ENCODE assay signal across 1 cellular context in the genomic region with DNA sequence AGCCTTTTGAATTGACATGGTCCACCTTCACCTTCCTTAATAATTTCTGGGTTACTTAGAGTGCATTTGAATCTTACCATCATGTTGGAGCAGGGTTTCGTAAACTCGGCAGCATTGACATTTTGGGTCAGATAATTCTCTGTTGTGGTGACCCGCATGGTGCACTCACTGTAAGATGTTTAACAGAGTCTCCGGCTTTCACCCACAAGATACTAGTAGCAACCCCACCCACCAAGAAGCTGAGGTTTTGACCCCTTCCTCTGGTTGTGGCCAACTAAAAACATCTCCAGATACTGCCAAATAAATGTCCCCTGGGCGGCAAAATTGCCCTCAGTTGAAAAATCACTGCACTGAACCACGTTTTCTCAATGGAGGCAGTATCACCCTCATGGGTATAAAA.
TF ChIP-seq lines count a peak whose summit lies in the region.

No MANE protein-coding gene starts in this region.

TF ChIP-seq in GM12878, 131 proteins besides CTCF, POLR2A, EP300 and RAD21 (continued from another document):
- TF ChIP-seq, protein P1, sequence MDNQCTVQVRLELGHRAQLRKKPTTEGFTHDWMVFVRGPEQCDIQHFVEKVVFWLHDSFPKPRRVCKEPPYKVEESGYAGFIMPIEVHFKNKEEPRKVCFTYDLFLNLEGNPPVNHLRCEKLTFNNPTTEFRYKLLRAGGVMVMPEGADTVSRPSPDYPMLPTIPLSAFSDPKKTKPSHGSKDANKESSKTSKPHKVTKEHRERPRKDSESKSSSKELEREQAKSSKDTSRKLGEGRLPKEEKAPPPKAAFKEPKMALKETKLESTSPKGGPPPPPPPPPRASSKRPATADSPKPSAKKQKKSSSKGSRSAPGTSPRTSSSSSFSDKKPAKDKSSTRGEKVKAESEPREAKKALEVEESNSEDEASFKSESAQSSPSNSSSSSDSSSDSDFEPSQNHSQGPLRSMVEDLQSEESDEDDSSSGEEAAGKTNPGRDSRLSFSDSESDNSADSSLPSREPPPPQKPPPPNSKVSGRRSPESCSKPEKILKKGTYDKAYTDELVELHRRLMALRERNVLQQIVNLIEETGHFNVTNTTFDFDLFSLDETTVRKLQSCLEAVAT (IDR thresholded peaks at IDR 0.05), result peak; percentile 45; the same call in 1 of the 2 replicates
- peak; percentile 84 for TF ChIP-seq RUNX3 (IDR thresholded peaks at IDR 0.05; ENCODE audit: low read length)
- TF ChIP-seq JUNB (IDR thresholded peaks at IDR 0.05), result peak; percentile 17; the same call in 1 of the 2 replicates
- peak in 1 of 2 experiments; percentile 15; a peak in 1 of 4 replicates for TF ChIP-seq BHLHE40 (IDR thresholded peaks at IDR 0.05; ENCODE audit: borderline replicate concordance in 1 of 2, low read depth in 2 of 2, low read length in 1 of 2)
- TF ChIP-seq, protein P2, sequence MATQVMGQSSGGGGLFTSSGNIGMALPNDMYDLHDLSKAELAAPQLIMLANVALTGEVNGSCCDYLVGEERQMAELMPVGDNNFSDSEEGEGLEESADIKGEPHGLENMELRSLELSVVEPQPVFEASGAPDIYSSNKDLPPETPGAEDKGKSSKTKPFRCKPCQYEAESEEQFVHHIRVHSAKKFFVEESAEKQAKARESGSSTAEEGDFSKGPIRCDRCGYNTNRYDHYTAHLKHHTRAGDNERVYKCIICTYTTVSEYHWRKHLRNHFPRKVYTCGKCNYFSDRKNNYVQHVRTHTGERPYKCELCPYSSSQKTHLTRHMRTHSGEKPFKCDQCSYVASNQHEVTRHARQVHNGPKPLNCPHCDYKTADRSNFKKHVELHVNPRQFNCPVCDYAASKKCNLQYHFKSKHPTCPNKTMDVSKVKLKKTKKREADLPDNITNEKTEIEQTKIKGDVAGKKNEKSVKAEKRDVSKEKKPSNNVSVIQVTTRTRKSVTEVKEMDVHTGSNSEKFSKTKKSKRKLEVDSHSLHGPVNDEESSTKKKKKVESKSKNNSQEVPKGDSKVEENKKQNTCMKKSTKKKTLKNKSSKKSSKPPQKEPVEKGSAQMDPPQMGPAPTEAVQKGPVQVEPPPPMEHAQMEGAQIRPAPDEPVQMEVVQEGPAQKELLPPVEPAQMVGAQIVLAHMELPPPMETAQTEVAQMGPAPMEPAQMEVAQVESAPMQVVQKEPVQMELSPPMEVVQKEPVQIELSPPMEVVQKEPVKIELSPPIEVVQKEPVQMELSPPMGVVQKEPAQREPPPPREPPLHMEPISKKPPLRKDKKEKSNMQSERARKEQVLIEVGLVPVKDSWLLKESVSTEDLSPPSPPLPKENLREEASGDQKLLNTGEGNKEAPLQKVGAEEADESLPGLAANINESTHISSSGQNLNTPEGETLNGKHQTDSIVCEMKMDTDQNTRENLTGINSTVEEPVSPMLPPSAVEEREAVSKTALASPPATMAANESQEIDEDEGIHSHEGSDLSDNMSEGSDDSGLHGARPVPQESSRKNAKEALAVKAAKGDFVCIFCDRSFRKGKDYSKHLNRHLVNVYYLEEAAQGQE (IDR thresholded peaks at IDR 0.05; ENCODE audit: low read depth, low read length), result no peak
- no peak for TF ChIP-seq SMC3 (IDR thresholded peaks at IDR 0.05; ENCODE audit: borderline replicate concordance, low read length)
- TF ChIP-seq CBFB (IDR thresholded peaks at IDR 0.05; ENCODE audit: low read depth), result peak; percentile 30; the same call in 1 of the 2 replicates
- peak; percentile 32; the same call in 1 of the 2 replicates for TF ChIP-seq NFIC (IDR thresholded peaks at IDR 0.05; ENCODE audit: low read depth, low read length)
- TF ChIP-seq, protein P3, sequence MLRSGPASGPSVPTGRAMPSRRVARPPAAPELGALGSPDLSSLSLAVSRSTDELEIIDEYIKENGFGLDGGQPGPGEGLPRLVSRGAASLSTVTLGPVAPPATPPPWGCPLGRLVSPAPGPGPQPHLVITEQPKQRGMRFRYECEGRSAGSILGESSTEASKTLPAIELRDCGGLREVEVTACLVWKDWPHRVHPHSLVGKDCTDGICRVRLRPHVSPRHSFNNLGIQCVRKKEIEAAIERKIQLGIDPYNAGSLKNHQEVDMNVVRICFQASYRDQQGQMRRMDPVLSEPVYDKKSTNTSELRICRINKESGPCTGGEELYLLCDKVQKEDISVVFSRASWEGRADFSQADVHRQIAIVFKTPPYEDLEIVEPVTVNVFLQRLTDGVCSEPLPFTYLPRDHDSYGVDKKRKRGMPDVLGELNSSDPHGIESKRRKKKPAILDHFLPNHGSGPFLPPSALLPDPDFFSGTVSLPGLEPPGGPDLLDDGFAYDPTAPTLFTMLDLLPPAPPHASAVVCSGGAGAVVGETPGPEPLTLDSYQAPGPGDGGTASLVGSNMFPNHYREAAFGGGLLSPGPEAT (IDR thresholded peaks at IDR 0.05; ENCODE audit: low read depth), result peak; percentile 18; the same call in 1 of the 2 replicates
- TF ChIP-seq TARDBP (IDR thresholded peaks at IDR 0.05; ENCODE audit: borderline replicate concordance), result no peak
- TF ChIP-seq CHD1 (IDR thresholded peaks at IDR 0.05; ENCODE audit: low read depth, low read length), result no peak
